In genomic region chr4:103026868-103027267, GRCh38 we compare ENCODE assay signal across 27 cellular contexts. TPM values are rescaled to one million over a fixed set of nuclear protein-coding genes. Genes with fewer than 3 reads are reported as not detected.
"Had no signal": no experiment of that assay in that cellular context is flagged by ENCODE, and none has a peak within 500 bp of the region (broad histone marks: within the 10 kb centered on the region; RNA-seq: fewer than 3 reads in every experiment).

No MANE protein-coding gene starts in this region.

- H3K36me3 ChIP-seq: cardiac muscle cell, Peyer's patch had no signal

- ATAC-seq: activated CD8-positive, alpha-beta T cell treated with anti-CD3 and anti-CD28 coated beads for 36 hours; body of pancreas; K562 had no signal

- H3K27me3 Mint-ChIP-seq: activated CD8-positive, alpha-beta T cell treated with anti-CD3 and anti-CD28 coated beads for 36 hours; activated naive CD4-positive, alpha-beta T cell treated with anti-CD3 and anti-CD28 coated beads, Interleukin-2, amount 50 U/mL, for 24 hours had no signal

- H3K27ac ChIP-seq: ascending aorta, body of pancreas, cardiac muscle cell, Peyer's patch, RWPE1, SJCRH30, VCaP had no signal

- DNase-seq: activated CD4-positive, CD25-positive, alpha-beta regulatory T cell; activated CD8-positive, alpha-beta memory T cell treated with anti-CD3 and anti-CD28 coated beads, Interleukin-2, amount 50 U/mL, for 48 hours; activated CD8-positive, alpha-beta T cell treated with anti-CD3 and anti-CD28 coated beads for 36 hours; activated effector memory CD4-positive, alpha-beta T cell treated with Interleukin-2 at 50 U/mL for 16 hours; activated naive CD4-positive, alpha-beta T cell; activated T-cell treated with anti-CD3 and anti-CD28 coated beads, Interleukin-2, amount 50 U/mL, for 1 hour; amniotic stem cell; body of pancreas; Karpas-422; NCI-H1092; NCI-H1417; NCI-H2029; NCI-H2107; NCI-H2171 treated with DMSO at 0.1 percent for 48 hours; NCI-H524; Peyer's patch; Right ventricle myocardium superior; SJCRH30; SK-N-SH; T-helper 1 cell had no signal

- H3K4me1 ChIP-seq: ascending aorta, body of pancreas, Peyer's patch, SJCRH30 had no signal

- H3K4me3 ChIP-seq: ascending aorta, body of pancreas, cardiac muscle cell, K562, Peyer's patch, SJCRH30 had no signal

- H3K9me3 Mint-ChIP-seq: activated CD8-positive, alpha-beta T cell treated with anti-CD3 and anti-CD28 coated beads for 36 hours; activated naive CD4-positive, alpha-beta T cell treated with anti-CD3 and anti-CD28 coated beads, Interleukin-2, amount 50 U/mL, for 24 hours; activated T-helper 1 cell treated with anti-CD3 and anti-CD28 coated beads, Interleukin-12 subunit alpha, Interleukin-12 subunit beta, Interleukin-2, Interleukin-4 antibody, amounts not matched to agents 30 ng/mL and 10 ng/mL and 1 ng/mL, durations not matched to agents 14 hours and 24 hours and 36 hours had no signal

- H3K27me3 ChIP-seq: ascending aorta, body of pancreas, cardiac muscle cell, Peyer's patch, SJCRH30 had no signal

- H3K9me3 ChIP-seq: ascending aorta, body of pancreas, Peyer's patch, SJCRH30, SK-N-SH had no signal

- H3K4me3 Mint-ChIP-seq: activated CD8-positive, alpha-beta T cell treated with anti-CD3 and anti-CD28 coated beads for 36 hours; activated naive CD4-positive, alpha-beta T cell treated with anti-CD3 and anti-CD28 coated beads, Interleukin-2, amount 50 U/mL, for 24 hours; activated T-helper 1 cell treated with anti-CD3 and anti-CD28 coated beads, Interleukin-12 subunit alpha, Interleukin-12 subunit beta, Interleukin-2, Interleukin-4 antibody, amounts not matched to agents 30 ng/mL and 10 ng/mL and 1 ng/mL, durations not matched to agents 14 hours and 24 hours and 36 hours had no signal

- H3K27ac Mint-ChIP-seq: activated CD8-positive, alpha-beta T cell treated with anti-CD3 and anti-CD28 coated beads for 36 hours; activated naive CD4-positive, alpha-beta T cell treated with anti-CD3 and anti-CD28 coated beads, Interleukin-2, amount 50 U/mL, for 24 hours had no signal

RNA-seq across cellular contexts. Expression of gene SLC9B1, which starts 7.4 kb away (rescaled TPM):
- total RNA-seq: ascending aorta, body of pancreas had no signal
- polyA plus RNA-seq: cardiac muscle cell had no signal
